In genomic region chr12:132449565-132450390, GRCh38 we compare ENCODE assay signal across 10 cellular contexts. TPM values are rescaled to one million over a fixed set of nuclear protein-coding genes. Genes with fewer than 3 reads are reported as not detected.
DNase-seq lines count a peak whose midpoint lies in the region; ATAC-seq and TF ChIP-seq lines count a peak whose summit lies in the region.
"Had no signal": no experiment of that assay in that cellular context is flagged by ENCODE, and none has a peak within 500 bp of the region (broad histone marks: within the 10 kb centered on the region; RNA-seq: fewer than 3 reads in every experiment).

No MANE protein-coding gene starts in this region.

- H3K4me1 ChIP-seq in lower lobe of right lung: no peaks in the 10 kb centered on the region

- DNase-seq in chondrocyte (ENCODE audit: low spot score): peak; percentile 61
- DNase-seq in occipital lobe (lab: John Stamatoyannopoulos, UW): no peak
- no peak for DNase-seq in RWPE1 (ENCODE audit: low spot score)
- no peak for DNase-seq in HFFc6
- no peak for DNase-seq in lower lobe of right lung
- DNase-seq: activated CD8-positive, alpha-beta memory T cell treated with anti-CD3 and anti-CD28 coated beads, Interleukin-2, amount 50 U/mL, for 48 hours had no signal

- ATAC-seq in GM18499 (IDR thresholded peaks at IDR 0.05; ENCODE audit: insufficient read depth, unreplicated experiment) (peak; percentile 41), GM19468 (IDR thresholded peaks at IDR 0.05; ENCODE audit: extremely low read depth, unreplicated experiment) (peak; percentile 23), HG03135 (IDR thresholded peaks at IDR 0.05; ENCODE audit: unreplicated experiment) (peak; percentile 67), lower lobe of right lung (no peak)

- H3K9me3 ChIP-seq in lower lobe of right lung: no peaks in the 10 kb centered on the region

- H3K4me3 Mint-ChIP-seq in chondrocyte (ENCODE audit: unreplicated experiment): no peak overlapping the region
- no peak overlapping the region for H3K4me3 Mint-ChIP-seq in HFFc6

- H3K27me3 Mint-ChIP-seq in chondrocyte (ENCODE audit: low read depth): peaks cover 11% of the 10 kb centered on the region
- H3K27me3 Mint-ChIP-seq in HFFc6 (ENCODE audit: insufficient read depth): peaks cover 39% of the 10 kb centered on the region

- no peaks in the 10 kb centered on the region for H3K36me3 Mint-ChIP-seq in chondrocyte (ENCODE audit: low read depth)
- no peaks in the 10 kb centered on the region for H3K36me3 Mint-ChIP-seq in HFFc6 (ENCODE audit: low read depth)

- no peak overlapping the region for H3K27ac ChIP-seq in RWPE1
- H3K27ac ChIP-seq in lower lobe of right lung: no peak overlapping the region
- H3K27ac ChIP-seq: tibial nerve had no signal

- peaks cover 39% of the 10 kb centered on the region for H3K27me3 ChIP-seq in lower lobe of right lung (ENCODE audit: low read depth)

- H3K4me1 Mint-ChIP-seq in chondrocyte (ENCODE audit: low read depth) (peaks cover 13% of the 10 kb centered on the region), HFFc6 (ENCODE audit: low read depth) (no peaks in the 10 kb centered on the region)

- H3K9me3 Mint-ChIP-seq in chondrocyte (ENCODE audit: low read depth) (no peaks in the 10 kb centered on the region), HFFc6 (no peaks in the 10 kb centered on the region)

- intact Hi-C loops in lower lobe of right lung (cut with DNase I): no loop called here

- CTCF ChIA-PET in RWPE1 (lab: Yijun Ruan, JAX): interaction anchor here (0.8 kb wide), 1 partner anchor 26 kb away, joined by 3 read pairs; no protein-coding TSS in a partner anchor

- H3K27ac Mint-ChIP-seq in chondrocyte (ENCODE audit: unreplicated experiment) (no peak overlapping the region), HFFc6 (no peak overlapping the region)

- no peak overlapping the region for H3K4me3 ChIP-seq in lower lobe of right lung
- H3K4me3 ChIP-seq: tibial nerve had no signal

- POLR2A ChIA-PET in RWPE1 (lab: Yijun Ruan, JAX; ENCODE audit: low non-redundant PET): no interaction called here

- no peaks in the 10 kb centered on the region for H3K36me3 ChIP-seq in lower lobe of right lung
- H3K36me3 ChIP-seq: tibial nerve had no signal

- TF ChIP-seq CTCF in chondrocyte (IDR thresholded peaks at IDR 0.05) (no peak), RWPE1 (conservative IDR thresholded peaks at IDR 0.05; ENCODE audit: low read depth) (no peak), HFFc6 (IDR thresholded peaks at IDR 0.05) (no peak), lower lobe of right lung (IDR thresholded peaks at IDR 0.05) (no peak)

RNA-seq across cellular contexts. Expression of gene FBRSL1, which starts 40.2 kb away (rescaled TPM):
- total RNA-seq in chondrocyte (35.3 to 41.6 TPM (median 41.1 TPM) in 3 replicates), occipital lobe (5.3 TPM), lower lobe of right lung (47.6 TPM)
- total RNA-seq in HFFc6 (2021; fragmentation: NEBNext Ultra II Directional; extraction: Animal tissue kit (Norgen Biotek cat#: 25700)): 10 to 100 TPM; 25.1 to 34.0 (median 30.1) TPM

Comparison
In these comparisons a context has a peak if more than half of its experiments do, and no peak if none do; other contexts are left out.
1. ATAC-seq: peak in GM18499 (single experiment), GM19468 (single experiment) and HG03135 (single experiment); none in lower lobe of right lung (0 of 2).